12 cellular contexts compared by ENCODE assay signal in the genomic region with DNA sequence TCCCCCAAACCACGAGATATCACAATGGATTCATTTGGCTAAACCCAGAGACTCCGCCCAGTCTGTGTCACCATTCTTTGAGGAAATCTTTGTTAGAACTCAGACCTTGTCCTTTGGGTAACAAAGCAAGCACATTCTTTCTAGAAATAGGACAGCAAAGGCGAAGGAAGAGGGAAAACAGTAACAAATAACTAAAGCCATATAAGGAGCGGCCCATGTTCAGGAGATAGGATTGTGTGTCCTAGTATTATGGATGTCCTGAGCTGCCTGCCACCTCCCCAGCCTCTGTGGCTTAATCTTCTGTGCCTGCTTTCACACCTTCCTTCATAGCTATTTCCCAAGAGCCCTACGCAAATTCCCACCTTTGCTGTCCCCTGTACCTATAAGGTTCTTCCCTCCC. TPM values are rescaled to one million over a fixed set of nuclear protein-coding genes. Genes with fewer than 3 reads are reported as not detected.
A peak's percentile ranks its signal among the peaks of the same experiment; 100 is the strongest.
DNase-seq lines count a peak whose midpoint lies in the region; FAIRE-seq and TF ChIP-seq lines count a peak whose summit lies in the region.
"Had no signal": no experiment of that assay in that cellular context is flagged by ENCODE, and none has a peak within 500 bp of the region (broad histone marks: within the 10 kb centered on the region; RNA-seq: fewer than 3 reads in every experiment).

No MANE protein-coding gene starts in this region.

- no peaks in the 10 kb centered on the region for H3K9me3 ChIP-seq in stomach

- H3K27ac ChIP-seq in stomach = peak overlapping the region; percentile 19 to 79 (median 74)

- DNase-seq in HCEC 1CT (peak; percentile 26), bronchial epithelial cell (ENCODE audit: low read depth) (peak; percentile 25), kidney tubule cell (ENCODE audit: low spot score) (peak; percentile 55), stomach (no peak), GM12892 (ENCODE audit: insufficient read length) (no peak), NCI-H2081 treated with DMSO at 0.1 percent for 48 hours (lab: John Stamatoyannopoulos, UW) (no peak), NCI-H526 (lab: John Stamatoyannopoulos, UW) (no peak)
- DNase-seq in stimulated activated CD4-positive, alpha-beta T cell treated with anti-CD3 and anti-CD28 coated beads, Interleukin-4, amount 100 ng/mL, for 1 hour = no peak
- DNase-seq: activated CD8-positive, alpha-beta T cell treated with anti-CD3 and anti-CD28 coated beads for 36 hours; activated naive CD8-positive, alpha-beta T cell treated with anti-CD3 and anti-CD28 coated beads, Interleukin-2, amount 50 U/mL, for 24 hours; NCI-H2107 had no signal

- intact Hi-C loops in stomach (cut with DNase I; ENCODE audit: low total_unique reads) = no loop called here

- H3K27me3 ChIP-seq in bronchial epithelial cell (ENCODE audit: control insufficient read depth, insufficient read depth, low read length) (no peaks in the 10 kb centered on the region), stomach (no peaks in the 10 kb centered on the region)

- no peak for TF ChIP-seq EP300 in stomach (IDR thresholded peaks at IDR 0.05)

- WGBS in stomach, 5 donors = 56 to 68% (median 62%) methylated on average over 5 of the region's 5 CpGs

- TF ChIP-seq CTCF in bronchial epithelial cell (IDR thresholded peaks at IDR 0.05; ENCODE audit: insufficient read depth, low read length, severe bottlenecking) (no peak), stomach (IDR thresholded peaks at IDR 0.05) (no peak)

- FAIRE-seq in bronchial epithelial cell (lab: Jason Lieb, UNC) (no peak), GM12892 (lab: Jason Lieb, UNC) (no peak)
- FAIRE-seq: D721Med had no signal

- peaks cover 29 to 65% (median 48%) of the 10 kb centered on the region in 4 donors for H3K4me1 ChIP-seq in stomach

- H3K36me3 ChIP-seq in bronchial epithelial cell (ENCODE audit: control insufficient read depth, insufficient read depth, low read length) (no peaks in the 10 kb centered on the region), stomach (no peaks in the 10 kb centered on the region)

- H3K4me3 ChIP-seq in bronchial epithelial cell (ENCODE audit: low read depth, low read length) (no peak overlapping the region), stomach (no peak overlapping the region)

- TF ChIP-seq POLR2A in stomach (IDR thresholded peaks at IDR 0.05) (no peak), GM12892 (IDR thresholded peaks at IDR 0.05; ENCODE audit: low read depth, low read length) (no peak)

RNA-seq across cellular contexts. Expression of gene UACA, which starts 59.9 kb away (rescaled TPM):
- total RNA-seq in bronchial epithelial cell = 18.2 and 30.5 TPM in 2 replicates
- 100 to 1,000 TPM in 1 of 5 donors, 10 to 100 TPM in 3, 1 to 10 TPM in 1; 4.9 to 135 (median 48.1) TPM for total RNA-seq in stomach
- 10 to 100 TPM; 24.7 to 34.3 (median 29.0) TPM for polyA plus RNA-seq in stomach
- 3.2 TPM for polyA plus RNA-seq in GM12892 (2012; ENCODE audit: missing spikeins)

Comparison
In these comparisons a context has a peak if more than half of its experiments do, and no peak if none do; other contexts are left out.
1. DNase-seq: peak in HCEC 1CT (single experiment), bronchial epithelial cell (single experiment) and kidney tubule cell (single experiment); none in stomach (single experiment), GM12892 (single experiment), NCI-H2081 treated with DMSO at 0.1 percent for 48 hours (single experiment), stimulated activated CD4-positive, alpha-beta T cell treated with anti-CD3 and anti-CD28 coated beads, Interleukin-4, amount 100 ng/mL, for 1 hour (single experiment) and NCI-H526 (0 of 2).